In genomic region chr16:48136547-48137360, GRCh38 we compare ENCODE assay signal across 25 cellular contexts. TPM values are rescaled to one million over a fixed set of nuclear protein-coding genes. Genes with fewer than 3 reads are reported as not detected.
A peak's percentile ranks its signal among the peaks of the same experiment; 100 is the strongest.
DNase-seq lines count a peak whose midpoint lies in the region; ATAC-seq, FAIRE-seq and TF ChIP-seq lines count a peak whose summit lies in the region.
"Had no signal": no experiment of that assay in that cellular context is flagged by ENCODE, and none has a peak within 500 bp of the region (broad histone marks: within the 10 kb centered on the region; RNA-seq: fewer than 3 reads in every experiment).

No MANE protein-coding gene starts in this region.

- peak; percentile 83 to 95 for ATAC-seq in right cardiac atrium

- peak; percentile 11 for DNase-seq in NCI-H460 (ENCODE audit: extremely low read depth, low read depth)
- no peak for DNase-seq in bronchial epithelial cell (ENCODE audit: low read depth)
- DNase-seq in right cardiac atrium: no peak
- DNase-seq in posterior vena cava (ENCODE audit: low spot score): peak; percentile 24
- no peak for DNase-seq in activated CD4-positive, alpha-beta T cell treated with anti-CD3 and anti-CD28 coated beads, Interleukin-2, amount 10 ng/mL, durations not matched to agents 7 days and 5 days
- no peak for DNase-seq in KBM-7
- no peak for DNase-seq in COR-L47 (lab: John Stamatoyannopoulos, UW)
- no peak for DNase-seq in T1000 (lab: John Stamatoyannopoulos, UW)
- DNase-seq: activated CD4-positive, alpha-beta memory T cell treated with anti-CD3 and anti-CD28 coated beads, Interleukin-2, amount 10 ng/mL, durations not matched to agents 7 days and 5 days; activated naive CD4-positive, alpha-beta T cell treated with anti-CD3 and anti-CD28 coated beads, Interleukin-2, amount 10 ng/mL, durations not matched to agents 7 days and 5 days; activated T-cell treated with anti-CD3 and anti-CD28 coated beads, Interleukin-2, amount 50 U/mL, for 1 hour; CD4-positive, alpha-beta T cell; DMS79 treated with DMSO at 0.1 percent for 48 hours; foreskin melanocyte; NCI-H146; NK-92 treated with Interleukin-12 subunit alpha and Interleukin-12 subunit beta, amount 100 ng/mL, for 24 hours; sigmoid colon; stimulated activated CD4-positive, alpha-beta T cell treated with anti-CD3 and anti-CD28 coated beads, Interleukin-2, amount 100 ng/mL, for 24 hours; stimulated activated naive CD4-positive, alpha-beta T cell treated with Interleukin-2 at 50 U/mL for 16 hours; SW 1271; transverse colon had no signal

- H3K27ac Mint-ChIP-seq in activated CD4-positive, alpha-beta T cell treated with anti-CD3 and anti-CD28 coated beads, Interleukin-2, amount 10 ng/mL, durations not matched to agents 7 days and 5 days: no peak overlapping the region
- H3K27ac Mint-ChIP-seq: activated CD4-positive, alpha-beta memory T cell treated with anti-CD3 and anti-CD28 coated beads, Interleukin-2, amount 10 ng/mL, durations not matched to agents 7 days and 5 days; activated naive CD4-positive, alpha-beta T cell treated with anti-CD3 and anti-CD28 coated beads, Interleukin-2, amount 10 ng/mL, durations not matched to agents 7 days and 5 days; CD4-positive, alpha-beta T cell; dendritic cell treated with granulocyte-macrophage colony-stimulating factor and Interleukin-4, amounts not matched to agents 40 ng/mL and 50 ng/mL, for 4 days had no signal

- no peak for TF ChIP-seq CTCF in bronchial epithelial cell (IDR thresholded peaks at IDR 0.05; ENCODE audit: insufficient read depth, low read length, severe bottlenecking)

- no peak overlapping the region for H3K27ac ChIP-seq in right cardiac atrium (ENCODE audit: low read length)
- H3K27ac ChIP-seq: sigmoid colon, transverse colon had no signal

- H3K4me3 Mint-ChIP-seq in activated CD4-positive, alpha-beta T cell treated with anti-CD3 and anti-CD28 coated beads, Interleukin-2, amount 10 ng/mL, durations not matched to agents 7 days and 5 days: no peak overlapping the region
- H3K4me3 Mint-ChIP-seq: activated CD4-positive, alpha-beta memory T cell treated with anti-CD3 and anti-CD28 coated beads, Interleukin-2, amount 10 ng/mL, durations not matched to agents 7 days and 5 days; activated naive CD4-positive, alpha-beta T cell treated with anti-CD3 and anti-CD28 coated beads, Interleukin-2, amount 10 ng/mL, durations not matched to agents 7 days and 5 days; CD4-positive, alpha-beta T cell; dendritic cell treated with granulocyte-macrophage colony-stimulating factor and Interleukin-4, amounts not matched to agents 40 ng/mL and 50 ng/mL, for 4 days had no signal

- in situ Hi-C loops in KBM-7 (cut with MboI; ENCODE audit: low pct_unique_long_range_greater_than_20kb, low sequenced_read_pairs): no loop called here

- 48% methylated on average over 9 of the region's 9 CpGs for WGBS in right cardiac atrium

- no peaks in the 10 kb centered on the region for H3K9me3 Mint-ChIP-seq in activated CD4-positive, alpha-beta T cell treated with anti-CD3 and anti-CD28 coated beads, Interleukin-2, amount 10 ng/mL, durations not matched to agents 7 days and 5 days
- H3K9me3 Mint-ChIP-seq: activated CD4-positive, alpha-beta memory T cell treated with anti-CD3 and anti-CD28 coated beads, Interleukin-2, amount 10 ng/mL, durations not matched to agents 7 days and 5 days; activated naive CD4-positive, alpha-beta T cell treated with anti-CD3 and anti-CD28 coated beads, Interleukin-2, amount 10 ng/mL, durations not matched to agents 7 days and 5 days; CD4-positive, alpha-beta T cell; dendritic cell treated with granulocyte-macrophage colony-stimulating factor and Interleukin-4, amounts not matched to agents 40 ng/mL and 50 ng/mL, for 4 days had no signal

- CTCF ChIA-PET in activated CD4-positive, alpha-beta T cell treated with anti-CD3 and anti-CD28 coated beads, Interleukin-2, amount 10 ng/mL, durations not matched to agents 7 days and 5 days (lab: Charles Lee): no interaction called here

- peaks cover 2% of the 10 kb centered on the region for H3K4me1 ChIP-seq in right cardiac atrium (ENCODE audit: control insufficient read depth, insufficient read depth, low read length)
- H3K4me1 ChIP-seq: sigmoid colon, transverse colon had no signal

- H3K27me3 ChIP-seq in bronchial epithelial cell (ENCODE audit: control insufficient read depth, insufficient read depth, low read length) (no peaks in the 10 kb centered on the region), right cardiac atrium (ENCODE audit: control insufficient read depth, insufficient read depth) (no peaks in the 10 kb centered on the region)
- H3K27me3 ChIP-seq: sigmoid colon, transverse colon had no signal

- no peaks in the 10 kb centered on the region for H3K9me3 ChIP-seq in right cardiac atrium (ENCODE audit: control insufficient read depth, low read length)
- H3K9me3 ChIP-seq: sigmoid colon, transverse colon had no signal

- no peaks in the 10 kb centered on the region for H3K36me3 Mint-ChIP-seq in activated CD4-positive, alpha-beta T cell treated with anti-CD3 and anti-CD28 coated beads, Interleukin-2, amount 10 ng/mL, durations not matched to agents 7 days and 5 days (ENCODE audit: low read depth)
- H3K36me3 Mint-ChIP-seq: activated naive CD4-positive, alpha-beta T cell treated with anti-CD3 and anti-CD28 coated beads, Interleukin-2, amount 10 ng/mL, durations not matched to agents 7 days and 5 days had no signal

- peaks cover 3% of the 10 kb centered on the region for H3K27me3 Mint-ChIP-seq in activated CD4-positive, alpha-beta T cell treated with anti-CD3 and anti-CD28 coated beads, Interleukin-2, amount 10 ng/mL, durations not matched to agents 7 days and 5 days

- H3K4me1 Mint-ChIP-seq in activated CD4-positive, alpha-beta T cell treated with anti-CD3 and anti-CD28 coated beads, Interleukin-2, amount 10 ng/mL, durations not matched to agents 7 days and 5 days: no peaks in the 10 kb centered on the region
- H3K4me1 Mint-ChIP-seq: activated CD4-positive, alpha-beta memory T cell treated with anti-CD3 and anti-CD28 coated beads, Interleukin-2, amount 10 ng/mL, durations not matched to agents 7 days and 5 days; activated naive CD4-positive, alpha-beta T cell treated with anti-CD3 and anti-CD28 coated beads, Interleukin-2, amount 10 ng/mL, durations not matched to agents 7 days and 5 days had no signal

- H3K4me3 ChIP-seq in bronchial epithelial cell (ENCODE audit: low read depth, low read length) (no peak overlapping the region), right cardiac atrium (ENCODE audit: low read length) (no peak overlapping the region)
- H3K4me3 ChIP-seq: sigmoid colon, transverse colon had no signal

- peak; percentile 81 for FAIRE-seq in bronchial epithelial cell (lab: Jason Lieb, UNC)
- FAIRE-seq: RCC 7860 had no signal

- no peaks in the 10 kb centered on the region for H3K36me3 ChIP-seq in bronchial epithelial cell (ENCODE audit: control insufficient read depth, insufficient read depth, low read length)
- H3K36me3 ChIP-seq: sigmoid colon, transverse colon had no signal

- intact Hi-C loops in right cardiac atrium (cut with DNase I): no loop called here
- intact Hi-C loops in posterior vena cava (cut with DNase I): no loop called here

- POLR2A ChIA-PET in activated CD4-positive, alpha-beta T cell treated with anti-CD3 and anti-CD28 coated beads, Interleukin-2, amount 10 ng/mL, durations not matched to agents 7 days and 5 days (lab: Charles Lee): no interaction called here

RNA-seq across cellular contexts. Expression of gene ABCC12, which starts 19.0 kb away (rescaled TPM):
- not detected in 2 replicates for total RNA-seq in NCI-H460 (2014; rRNA removed; shearing (Covaris generic))
- polyA plus RNA-seq in NCI-H460 (2014; cell fraction: nucleus; rRNA removed): not detected in 2 replicates
- total RNA-seq in bronchial epithelial cell (not detected in 2 replicates), right cardiac atrium (not detected), posterior vena cava (not detected)
- polyA plus RNA-seq in right cardiac atrium: not detected
- total RNA-seq in activated CD4-positive, alpha-beta T cell treated with anti-CD3 and anti-CD28 coated beads, Interleukin-2, amount 10 ng/mL, durations not matched to agents 7 days and 5 days: not detected
- total RNA-seq: activated CD4-positive, alpha-beta memory T cell treated with anti-CD3 and anti-CD28 coated beads, Interleukin-2, amount 10 ng/mL, durations not matched to agents 7 days and 5 days; CD4-positive, alpha-beta T cell; MCF 10A; omental fat pad; sigmoid colon; transverse colon had no signal
- polyA plus RNA-seq: sigmoid colon had no signal

Comparison
In these comparisons a context has a peak if more than half of its experiments do, and no peak if none do; other contexts are left out.
1. DNase-seq: peak in NCI-H460 (single experiment) and posterior vena cava (single experiment); none in bronchial epithelial cell (single experiment), right cardiac atrium (0 of 3), activated CD4-positive, alpha-beta T cell treated with anti-CD3 and anti-CD28 coated beads, Interleukin-2, amount 10 ng/mL, durations not matched to agents 7 days and 5 days (single experiment), KBM-7 (single experiment), COR-L47 (single experiment) and T1000 (single experiment).